Comparison of ENCODE assay signal across 8 cellular contexts in the genomic region with DNA sequence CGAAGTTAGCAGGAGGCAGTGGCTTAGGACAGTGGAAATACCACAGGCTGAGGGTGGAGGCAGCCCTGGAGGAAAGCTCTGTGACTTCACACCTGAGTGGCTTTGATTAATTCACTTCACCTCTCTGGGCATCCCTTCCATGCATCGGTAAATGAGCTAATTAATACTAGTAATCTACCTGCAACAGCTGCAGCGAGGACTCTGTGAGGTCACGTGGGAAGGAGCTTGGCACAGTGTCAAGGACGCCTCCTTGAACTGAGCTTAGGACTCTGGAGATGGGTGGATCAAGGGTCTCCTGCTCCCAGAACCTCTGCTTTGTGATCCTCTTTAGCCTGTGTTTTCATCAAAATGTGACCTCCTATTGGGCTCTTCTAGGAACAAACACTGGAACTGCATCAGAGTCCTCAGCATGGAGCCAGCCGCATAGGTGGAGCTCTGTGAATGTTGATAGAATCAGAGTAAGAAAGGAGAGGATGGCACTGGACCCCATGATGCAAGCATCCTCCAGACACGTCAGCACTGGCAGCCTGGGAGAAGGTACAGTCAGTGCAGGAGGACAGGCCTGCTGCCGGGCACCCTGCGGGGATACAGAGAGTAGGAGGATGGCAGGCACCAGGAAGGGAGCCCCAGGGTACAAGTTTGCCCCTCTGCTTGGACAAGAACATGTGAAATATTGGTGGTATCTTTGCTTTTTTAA. TPM values are rescaled to one million over a fixed set of nuclear protein-coding genes. Genes with fewer than 3 reads are reported as not detected.
DNase-seq lines count a peak whose midpoint lies in the region; ATAC-seq and TF ChIP-seq lines count a peak whose summit lies in the region.

No MANE protein-coding gene starts in this region.

- H3K4me1 Mint-ChIP-seq in Calu3 (ENCODE audit: low read depth, unreplicated experiment) = no peaks in the 10 kb centered on the region

- no peaks in the 10 kb centered on the region for H3K27me3 ChIP-seq in osteoblast (ENCODE audit: insufficient read depth, low read length)

- peaks cover 18% of the 10 kb centered on the region for H4K20me1 ChIP-seq in osteoblast (ENCODE audit: insufficient read depth, low read length)

- TF ChIP-seq CTCF in fibroblast of pulmonary artery (IDR thresholded peaks at IDR 0.05; ENCODE audit: low read length, missing control alignments) = no peak
- TF ChIP-seq CTCF in osteoblast (IDR thresholded peaks at IDR 0.05; ENCODE audit: extremely low read depth, low read depth, low read length) = no peak
- no peak for TF ChIP-seq CTCF in Calu3 (IDR thresholded peaks at IDR 0.05; ENCODE audit: unreplicated experiment)

- DNase-seq in COR-L47 (lab: John Stamatoyannopoulos, UW) = peak; percentile 72
- DNase-seq in NCI-H82 (lab: John Stamatoyannopoulos, UW) = peak; percentile 93
- DNase-seq in fibroblast of pulmonary artery (ENCODE audit: low read depth) = no peak
- no peak for DNase-seq in osteoblast (ENCODE audit: insufficient read length, low spot score, missing footprints)
- DNase-seq in Calu3 = no peak
- no peak for DNase-seq in AG08396 (ENCODE audit: low spot score)
- DNase-seq in stimulated activated naive CD8-positive, alpha-beta T cell treated with anti-CD3 and anti-CD28 coated beads, Interleukin-15, Interleukin-2, amounts not matched to agents 100 U/mL and 50 U/mL, for 24 hours = no peak

- CTCF ChIA-PET in Calu3 (lab: Charles Lee) = no interaction called here

- no peak overlapping the region for H3K4me3 Mint-ChIP-seq in Calu3 (ENCODE audit: low read depth, unreplicated experiment)

- no peak overlapping the region for H3K27ac Mint-ChIP-seq in Calu3 (ENCODE audit: unreplicated experiment)

- H3K79me2 ChIP-seq in osteoblast (ENCODE audit: insufficient read depth, low read length) = no peaks in the 10 kb centered on the region

- no peaks in the 10 kb centered on the region for H3K9me3 ChIP-seq in osteoblast (ENCODE audit: low read depth, low read length)

- H2AFZ ChIP-seq in osteoblast (ENCODE audit: low read length) = peak overlapping the region; percentile 89

- H3K36me3 Mint-ChIP-seq in Calu3 (ENCODE audit: insufficient read depth, unreplicated experiment) = no peaks in the 10 kb centered on the region

- no TSS peak for BruUV-seq in Calu3 (replicated peaks; lab: Mats Ljungman, UMichigan)

- no peak for ATAC-seq in GM21447 (IDR thresholded peaks at IDR 0.05; ENCODE audit: unreplicated experiment)
- ATAC-seq in stimulated activated naive CD8-positive, alpha-beta T cell treated with anti-CD3 and anti-CD28 coated beads, Interleukin-15, Interleukin-2, amounts not matched to agents 100 U/mL and 50 U/mL, for 24 hours = no peak

- H3K36me3 ChIP-seq in osteoblast (ENCODE audit: insufficient read depth, low read length) = no peaks in the 10 kb centered on the region

- H3K4me2 ChIP-seq in osteoblast (ENCODE audit: insufficient read depth, low read length) = peak overlapping the region; percentile 91

- intact Hi-C loops in Calu3 (cut with micrococcal nuclease; ENCODE audit: unreplicated experiment) = no loop called here

- peak overlapping the region; percentile 61 for H3K4me3 ChIP-seq in fibroblast of pulmonary artery (replicated peaks; ENCODE audit: low read depth, low read length)
- peak overlapping the region; percentile 70 for H3K4me3 ChIP-seq in osteoblast (ENCODE audit: insufficient read depth, low read length)

- peaks cover 37% of the 10 kb centered on the region for H3K27me3 Mint-ChIP-seq in Calu3 (ENCODE audit: unreplicated experiment)

- peak overlapping the region; percentile 87 for H3K27ac ChIP-seq in osteoblast (ENCODE audit: low read depth, low read length)

- H3K4me1 ChIP-seq in osteoblast (ENCODE audit: insufficient read depth, low read length) = peaks cover 27% of the 10 kb centered on the region

- H3K9me3 Mint-ChIP-seq in Calu3 (ENCODE audit: low read depth, unreplicated experiment) = no peaks in the 10 kb centered on the region

RNA-seq across cellular contexts. Expression of gene ANGPTL2, which starts 1.0 kb away (rescaled TPM):
- total RNA-seq in osteoblast = 39.8 and 72.5 TPM in 2 replicates
- total RNA-seq in Calu3 (2022) = not detected in 2 replicates

Comparison
In these comparisons a context has a peak if more than half of its experiments do, and no peak if none do; other contexts are left out.
1. DNase-seq: peak in COR-L47 (single experiment) and NCI-H82 (single experiment); none in fibroblast of pulmonary artery (single experiment), osteoblast (single experiment), Calu3 (single experiment), AG08396 (single experiment) and stimulated activated naive CD8-positive, alpha-beta T cell treated with anti-CD3 and anti-CD28 coated beads, Interleukin-15, Interleukin-2, amounts not matched to agents 100 U/mL and 50 U/mL, for 24 hours (single experiment).
2. RNA of gene ANGPTL2, which starts 1.0 kb away (total RNA-seq): 39.8 to 72.5 TPM in osteoblast; not detected in Calu3; every median in the first group is over 10 times any median in the second.